ENCODE assay signal across 8 cellular contexts in the genomic region with DNA sequence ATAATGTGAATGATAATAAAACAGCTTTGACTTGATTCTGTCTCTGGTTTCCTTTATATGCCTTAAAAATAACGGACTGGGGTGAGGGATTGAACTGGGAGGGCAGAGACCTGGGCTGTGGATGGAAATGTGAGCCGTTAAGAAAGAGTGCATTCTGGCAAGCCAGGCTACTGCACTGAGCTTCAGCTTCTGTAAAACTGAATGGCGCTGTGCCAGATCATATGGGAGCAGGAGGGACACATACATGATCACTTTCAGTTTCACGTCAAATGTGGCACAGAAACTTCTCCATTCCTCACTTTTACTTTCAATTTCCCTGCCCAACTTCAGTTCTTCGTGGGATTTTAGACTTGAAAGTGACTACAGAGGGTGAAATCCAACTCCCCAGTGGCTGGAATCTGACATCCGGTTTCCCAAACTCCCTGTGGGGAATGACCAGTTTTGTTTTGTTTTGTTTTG. TPM values are rescaled to one million over a fixed set of nuclear protein-coding genes. Genes with fewer than 3 reads are reported as not detected.
A peak's percentile ranks its signal among the peaks of the same experiment; 100 is the strongest.
DNase-seq lines count a peak whose midpoint lies in the region; ATAC-seq and TF ChIP-seq lines count a peak whose summit lies in the region.

No MANE protein-coding gene starts in this region.

- H3K27ac ChIP-seq in PC-3 (ENCODE audit: low read length) (peak overlapping the region; percentile 78), ovary (peak overlapping the region; percentile 41 to 43), upper lobe of right lung (peak overlapping the region; percentile 97)

- H3K36me3 ChIP-seq in PC-3 (ENCODE audit: low read depth, low read length) (no peaks in the 10 kb centered on the region), ovary (no peaks in the 10 kb centered on the region), upper lobe of right lung (no peaks in the 10 kb centered on the region)

- POLR2A ChIA-PET in PC-3 (lab: Charles Lee; ENCODE audit: unreplicated experiment), result interaction anchor here (0.6 kb wide), 2 partner anchors 73 to 93 kb away, joined by 3 to 4 read pairs; partner anchors contain the start of gene MT1X

- H3K4me1 ChIP-seq in PC-3 (ENCODE audit: insufficient read depth, low read length) (peaks cover 80% of the 10 kb centered on the region), ovary (ENCODE audit: insufficient read depth) (peaks cover 27% of the 10 kb centered on the region), upper lobe of right lung (peaks cover 39% of the 10 kb centered on the region)

- DNase-seq in NCI-H510A treated with DMSO at 0.1 percent for 48 hours (lab: John Stamatoyannopoulos, UW), result peak; percentile 52
- DNase-seq in NCI-H510A (lab: John Stamatoyannopoulos, UW), result no peak
- peak; percentile 58 for DNase-seq in PC-3
- peak; percentile 75 to 76 for DNase-seq in activated T-cell treated with anti-CD3 and anti-CD28 coated beads, Interleukin-2, amount 50 U/mL, for 48 hours
- DNase-seq in fibroblast of pulmonary artery (ENCODE audit: low read depth), result peak; percentile 90
- peak in 3 of 5 donors; percentile 51 to 71 (median 64) for DNase-seq in ovary
- no peak for DNase-seq in upper lobe of right lung

- 0 to 2% (median 0%) methylated on average over 6 of the region's 6 CpGs for WGBS in ovary, 3 donors

- peak overlapping the region; percentile 76 for H3K9ac ChIP-seq in PC-3 (ENCODE audit: low read length)

- peaks cover 14% of the 10 kb centered on the region for H3F3A ChIP-seq in PC-3 (ENCODE audit: low read length, unreplicated experiment)

- TF ChIP-seq CTCF in PC-3 (conservative IDR thresholded peaks at IDR 0.05; ENCODE audit: low read depth, low read length) (no peak), fibroblast of pulmonary artery (IDR thresholded peaks at IDR 0.05; ENCODE audit: low read length, missing control alignments) (no peak), ovary (IDR thresholded peaks at IDR 0.05) (peak in 2 of 3 donors; percentile 7 to 8), upper lobe of right lung (IDR thresholded peaks at IDR 0.05) (no peak)

- no peaks in the 10 kb centered on the region for H3K9me2 ChIP-seq in PC-3 (replicated peaks; ENCODE audit: low read length)

- CTCF ChIA-PET in PC-3 (lab: Charles Lee), result interaction anchor here (0.6 kb wide), 1 partner anchor 48 kb away, joined by 5 read pairs; no protein-coding TSS in a partner anchor

- TF ChIP-seq POLR2A in ovary (IDR thresholded peaks at IDR 0.05), result peak; percentile 28

- no peaks in the 10 kb centered on the region for H3K27me3 ChIP-seq in PC-3 (ENCODE audit: low read length)
- H3K27me3 ChIP-seq in ovary, result no peaks in the 10 kb centered on the region
- no peaks in the 10 kb centered on the region for H3K27me3 ChIP-seq in upper lobe of right lung

- TF ChIP-seq EP300 in ovary (IDR thresholded peaks at IDR 0.05), result no peak

- TSS peak; percentile 12 for BruUV-seq in PC-3 (replicated peaks; lab: Mats Ljungman, UMichigan)

- peaks cover 16% of the 10 kb centered on the region for H3K79me2 ChIP-seq in PC-3 (ENCODE audit: low read length)

- intact Hi-C loops in PC-3 (cut with micrococcal nuclease) (loop anchor here (5.0 to 10.0 kb wide), 3 partner anchors 45 to 178 kb away; partner anchors contain the start of genes MT1B, MT1F and MT1X), ovary (cut with DNase I) (loop anchor here in 1 of 4 donors (2.0 to 10.0 kb wide), 3 partner anchors 17 to 695 kb away; partner anchors contain the start of gene NLRC5), upper lobe of right lung (cut with DNase I) (no loop called here)

- H3K9me3 ChIP-seq in PC-3 (ENCODE audit: low read length) (no peaks in the 10 kb centered on the region), ovary (no peaks in the 10 kb centered on the region), upper lobe of right lung (no peaks in the 10 kb centered on the region)

- peak; percentile 41 for ATAC-seq in HG03103 (IDR thresholded peaks at IDR 0.05; ENCODE audit: low read depth, unreplicated experiment)
- no peak for ATAC-seq in PC-3
- peak; percentile 29 for ATAC-seq in upper lobe of right lung

- peak overlapping the region; percentile 93 for H3K4me2 ChIP-seq in PC-3 (ENCODE audit: low read length)

- H2AFZ ChIP-seq in PC-3 (ENCODE audit: low read length), result no peak overlapping the region

- H4K20me1 ChIP-seq in PC-3 (ENCODE audit: low read length), result no peaks in the 10 kb centered on the region

- peak overlapping the region; percentile 90 for H3K4me3 ChIP-seq in PC-3 (ENCODE audit: low read length)
- H3K4me3 ChIP-seq in fibroblast of pulmonary artery (replicated peaks; ENCODE audit: low read depth, low read length), result peak overlapping the region; percentile 89
- peak overlapping the region; percentile 76 for H3K4me3 ChIP-seq in ovary
- peak overlapping the region; percentile 75 for H3K4me3 ChIP-seq in upper lobe of right lung

RNA-seq across cellular contexts. Expression of gene MT2A, which starts 1.1 kb away (rescaled TPM):
- total RNA-seq in PC-3 (2014; rRNA removed) (683 and 758 TPM in 2 replicates), ovary (100 to 1,000 TPM in 5 of 7 donors, 10 to 100 TPM in 2; 88.0 to 679 (median 136) TPM), upper lobe of right lung (349 TPM)
- 100 to 1,000 TPM in 1 of 2 donors, 10 to 100 TPM in 1; 16.1 to 250 TPM for polyA plus RNA-seq in ovary

RNA-seq across cellular contexts. Expression of gene MT1E, which starts 16.1 kb away (rescaled TPM):
- total RNA-seq in PC-3 (2014; rRNA removed) (not detected in 2 replicates), ovary (100 to 1,000 TPM in 3 of 7 donors, 10 to 100 TPM in 4; 16.1 to 867 (median 65.3) TPM), upper lobe of right lung (154 TPM)
- polyA plus RNA-seq in ovary, result 10 to 100 TPM; 65.1 to 93.4 TPM

RNA-seq across cellular contexts. Expression of gene MT3, which starts 20.2 kb away (rescaled TPM):
- total RNA-seq in PC-3 (2014; rRNA removed) (not detected in 2 replicates), ovary (1 to 10 TPM in 3 of 7 donors, under 1 TPM in 1, not detected in 3; 0.53 to 4.8 (median 1.5) TPM), upper lobe of right lung (not detected)
- polyA plus RNA-seq in ovary, result 1 to 10 TPM in 1 of 2 donors, under 1 TPM in 1; 0.68 to 1.6 TPM

RNA-seq across cellular contexts. Expression of gene MT1M, which starts 23.0 kb away (rescaled TPM):
- total RNA-seq in PC-3 (2014; rRNA removed) (1.3 and 1.5 TPM in 2 replicates), ovary (10 to 100 TPM in 2 of 7 donors, 1 to 10 TPM in 4, under 1 TPM in 1; 0.66 to 23.2 (median 7.4) TPM), upper lobe of right lung (40.3 TPM)
- 1 to 10 TPM; 1.4 to 7.9 TPM for polyA plus RNA-seq in ovary

RNA-seq across cellular contexts. Expression of gene MT1A, which starts 29.0 kb away (rescaled TPM):
- total RNA-seq in PC-3 (2014; rRNA removed) (not detected in 2 replicates), ovary (10 to 100 TPM in 2 of 7 donors, 1 to 10 TPM in 4, not detected in 1; 1.3 to 61.0 (median 7.4) TPM), upper lobe of right lung (4.9 TPM)
- polyA plus RNA-seq in ovary, result 10 to 100 TPM in 1 of 2 donors, 1 to 10 TPM in 1; 1.3 to 13.8 TPM

Comparison
In these comparisons a context has a peak if more than half of its experiments do, and no peak if none do; other contexts are left out.
1. DNase-seq: peak in NCI-H510A treated with DMSO at 0.1 percent for 48 hours (single experiment), PC-3 (single experiment), activated T-cell treated with anti-CD3 and anti-CD28 coated beads, Interleukin-2, amount 50 U/mL, for 48 hours (2 of 2), fibroblast of pulmonary artery (single experiment) and ovary (3 of 5); none in NCI-H510A (single experiment) and upper lobe of right lung (single experiment).
2. H3K27ac ChIP-seq: peak in every context shown above with its lines; median percentile 97 in upper lobe of right lung; 78 in PC-3; 42 in ovary.
3. CTCF ChIP-seq: peak in ovary (2 of 3); none in PC-3 (single experiment), fibroblast of pulmonary artery (single experiment) and upper lobe of right lung (single experiment).
4. RNA of gene MT1E, which starts 16.1 kb away (total RNA-seq): 154 TPM in upper lobe of right lung (single experiment) and 16.1 to 867 TPM in ovary; not detected in PC-3; every median in the first group is over 10 times any median in the second.
5. Peak in every context shown above with its lines, with median percentiles within 50 percentile points of each other: H3K4me3 ChIP-seq.